ENCODE assay signal across 8 cellular contexts in the genomic region with DNA sequence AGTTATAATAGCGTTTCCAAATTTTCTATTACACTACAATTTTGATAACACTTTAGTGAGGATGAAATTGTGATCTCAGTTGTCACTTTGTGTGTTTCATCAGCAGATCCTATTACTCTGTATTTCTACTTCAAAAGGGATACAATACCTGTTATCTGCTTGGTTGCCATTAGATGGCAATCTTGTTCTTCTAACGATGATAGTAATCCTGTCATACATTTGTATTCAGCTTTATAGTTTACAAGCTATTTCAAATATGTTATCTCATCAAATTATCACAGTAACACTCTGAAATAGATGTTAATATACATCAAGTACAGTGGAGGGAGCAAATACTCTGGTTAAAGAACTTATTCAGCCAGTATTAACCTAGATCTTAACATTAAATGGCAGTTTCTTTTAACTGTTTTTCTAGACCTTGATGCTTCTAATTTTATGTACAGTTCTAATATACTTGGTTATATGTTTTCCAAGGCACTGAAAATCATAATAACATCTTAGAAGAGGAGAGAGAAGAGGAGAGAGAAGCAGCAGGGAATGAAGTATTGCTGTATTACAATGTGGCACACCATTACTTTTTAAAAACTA.
DNase-seq lines count a peak whose midpoint lies in the region; ATAC-seq and TF ChIP-seq lines count a peak whose summit lies in the region.

No MANE protein-coding gene starts in this region.

- no peak overlapping the region for H3K14ac ChIP-seq in neuronal stem cell (ENCODE audit: low read length)

- H3K27me3 ChIP-seq in endodermal cell (ENCODE audit: control insufficient read depth, insufficient read depth, low read length, poor library complexity, severe bottlenecking), result no peaks in the 10 kb centered on the region
- H3K27me3 ChIP-seq in neuronal stem cell (ENCODE audit: control insufficient read depth in 3 of 3, insufficient read depth in 3 of 3, low read depth in 1 of 3, low read length in 3 of 3), result no peaks in the 10 kb centered on the region
- no peaks in the 10 kb centered on the region for H3K27me3 ChIP-seq in sigmoid colon

- H2AK5ac ChIP-seq in neuronal stem cell (ENCODE audit: low read depth, low read length), result no peak overlapping the region

- no peaks in the 10 kb centered on the region for H3K27me3 Mint-ChIP-seq in endodermal cell (ENCODE audit: insufficient read depth)

- H3K4me1 Mint-ChIP-seq in endodermal cell, result no peaks in the 10 kb centered on the region

- no peak overlapping the region for H3K27ac Mint-ChIP-seq in endodermal cell

- no peak overlapping the region for H2BK15ac ChIP-seq in neuronal stem cell (ENCODE audit: low read length)

- no peaks in the 10 kb centered on the region for H3K36me3 ChIP-seq in endodermal cell (ENCODE audit: control insufficient read depth, insufficient read depth, low read length)
- no peaks in the 10 kb centered on the region for H3K36me3 ChIP-seq in neuronal stem cell (replicated peaks in 1 of 2; ENCODE audit: control insufficient read depth in 2 of 2, insufficient read depth in 2 of 2, low read length in 2 of 2)
- H3K36me3 ChIP-seq in sigmoid colon, result no peaks in the 10 kb centered on the region

- no peak overlapping the region for H3K18ac ChIP-seq in neuronal stem cell (ENCODE audit: low read length)

- H3K4me1 ChIP-seq in endodermal cell (ENCODE audit: control insufficient read depth, insufficient read depth, low read length) (no peaks in the 10 kb centered on the region), neuronal stem cell (ENCODE audit: control insufficient read depth in 2 of 2, insufficient read depth in 1 of 2, low read depth in 1 of 2, low read length in 2 of 2) (no peaks in the 10 kb centered on the region), sigmoid colon (no peaks in the 10 kb centered on the region)

- no peak overlapping the region for H4K91ac ChIP-seq in neuronal stem cell (ENCODE audit: low read depth, low read length, poor library complexity)

- H3K4me3 ChIP-seq in endodermal cell (ENCODE audit: low read length) (no peak overlapping the region), neuronal stem cell (ENCODE audit: low read length in 2 of 2) (no peak overlapping the region), sigmoid colon (no peak overlapping the region)

- no peak overlapping the region for H2BK12ac ChIP-seq in neuronal stem cell (ENCODE audit: low read length)

- TF ChIP-seq POLR2A in sigmoid colon (IDR thresholded peaks at IDR 0.05), result no peak

- no peaks in the 10 kb centered on the region for H3K9me3 Mint-ChIP-seq in endodermal cell

- intact Hi-C loops in sigmoid colon (cut with DNase I), result loop anchor here (5.0 kb wide), 1 partner anchor 1968 kb away; no protein-coding TSS in a partner anchor

- no peak for TF ChIP-seq EP300 in sigmoid colon (IDR thresholded peaks at IDR 0.05)

- ATAC-seq in GM19351 (IDR thresholded peaks at IDR 0.05; ENCODE audit: unreplicated experiment), result peak; percentile 95
- ATAC-seq in HG03354 (IDR thresholded peaks at IDR 0.05; ENCODE audit: poor library complexity, severe bottlenecking, unreplicated experiment), result peak; percentile 94

- WGBS in endodermal cell (ENCODE audit: insufficient coverage in 1 of 2, insufficient read length in 1 of 2), 2 experiments, result 0 to 10% methylated on average over 1 to 2 of the region's 2 CpGs
- no CpG with 5 or more reads among the region's 2 CpGs for WGBS in neuronal stem cell (ENCODE audit: extremely low coverage in 2 of 2, insufficient read length in 2 of 2, insufficient replicate concordance in 1 of 2), 2 donors
- WGBS in sigmoid colon, 2 donors, result 1 to 5% methylated on average over 2 of the region's 2 CpGs

- H2AFZ ChIP-seq in neuronal stem cell (ENCODE audit: low read length), result peak overlapping the region; percentile 44

- H3K4ac ChIP-seq in neuronal stem cell (ENCODE audit: low read length), result no peak overlapping the region

- no peak overlapping the region for H3K4me2 ChIP-seq in neuronal stem cell (ENCODE audit: insufficient read depth, low read length, poor library complexity, severe bottlenecking)

- H3K4me3 Mint-ChIP-seq in endodermal cell, result no peak overlapping the region

- no peak overlapping the region for H2BK5ac ChIP-seq in neuronal stem cell (ENCODE audit: low read length)

- H2BK120ac ChIP-seq in neuronal stem cell (ENCODE audit: low read depth, low read length), result no peak overlapping the region

- peak; percentile 76 for DNase-seq in DMS79 treated with DMSO at 0.1 percent for 48 hours (lab: John Stamatoyannopoulos, UW)
- DNase-seq in NCI-H526 treated with DMSO at 0.1 percent for 48 hours (lab: John Stamatoyannopoulos, UW), result peak; percentile 32
- no peak for DNase-seq in endodermal cell
- DNase-seq in neuronal stem cell (ENCODE audit: low spot score), result peak; percentile 26
- DNase-seq in activated naive CD4-positive, alpha-beta T cell treated with anti-CD3 and anti-CD28 coated beads, Interleukin-2, amount 50 U/mL, for 16 hours, result no peak
- no peak for DNase-seq in sigmoid colon

- H3K9me3 ChIP-seq in endodermal cell (ENCODE audit: control insufficient read depth, low read length), result no peaks in the 10 kb centered on the region
- H3K9me3 ChIP-seq in neuronal stem cell (replicated peaks in 1 of 2; ENCODE audit: control insufficient read depth in 2 of 2, insufficient read depth in 1 of 2, low read depth in 1 of 2, low read length in 2 of 2), result no peaks in the 10 kb centered on the region
- no peaks in the 10 kb centered on the region for H3K9me3 ChIP-seq in sigmoid colon

- TF ChIP-seq CTCF in endodermal cell (conservative IDR thresholded peaks at IDR 0.05) (peak; percentile 86), sigmoid colon (IDR thresholded peaks at IDR 0.05) (peak in 1 of 4 experiments; percentile 31)

- H3K27ac ChIP-seq in endodermal cell (ENCODE audit: low read depth, low read length) (no peak overlapping the region), neuronal stem cell (replicated peaks; ENCODE audit: low read length) (no peak overlapping the region), sigmoid colon (no peak overlapping the region)

- H3K36me3 Mint-ChIP-seq in endodermal cell (ENCODE audit: low read depth), result no peaks in the 10 kb centered on the region

- H4K8ac ChIP-seq in neuronal stem cell (ENCODE audit: low read depth, low read length), result no peak overlapping the region

- no peak overlapping the region for H3K23ac ChIP-seq in neuronal stem cell (ENCODE audit: low read depth, low read length, poor library complexity)

- H3K9ac ChIP-seq in endodermal cell (ENCODE audit: extremely low read depth, low read length, poor library complexity, severe bottlenecking), result no peak overlapping the region
- no peak overlapping the region for H3K9ac ChIP-seq in neuronal stem cell (ENCODE audit: low read depth, low read length, poor library complexity)

- H3K79me1 ChIP-seq in neuronal stem cell (ENCODE audit: low read depth, low read length), result no peaks in the 10 kb centered on the region

Comparison
In these comparisons a context has a peak if more than half of its experiments do, and no peak if none do; other contexts are left out.
1. DNase-seq: peak in DMS79 treated with DMSO at 0.1 percent for 48 hours (single experiment), NCI-H526 treated with DMSO at 0.1 percent for 48 hours (single experiment) and neuronal stem cell (single experiment); none in endodermal cell (single experiment), activated naive CD4-positive, alpha-beta T cell treated with anti-CD3 and anti-CD28 coated beads, Interleukin-2, amount 50 U/mL, for 16 hours (single experiment) and sigmoid colon (single experiment).